ENCODE assay signal across 8 cellular contexts in genomic region chr21:29233611-29234540, GRCh38.
DNase-seq lines count a peak whose midpoint lies in the region; ATAC-seq and TF ChIP-seq lines count a peak whose summit lies in the region.

No MANE protein-coding gene starts in this region.

- peaks cover 0 to 1% (median 0%) of the 10 kb centered on the region in 3 donors for H3K9me3 Mint-ChIP-seq in IgD-negative memory B cell
- H3K9me3 Mint-ChIP-seq in memory B cell = no peaks in the 10 kb centered on the region
- no peaks in the 10 kb centered on the region for H3K9me3 Mint-ChIP-seq in CD4-positive, alpha-beta T cell
- H3K9me3 Mint-ChIP-seq in endodermal cell = no peaks in the 10 kb centered on the region

- H3K36me3 Mint-ChIP-seq in IgD-negative memory B cell (no peaks in the 10 kb centered on the region), memory B cell (no peaks in the 10 kb centered on the region), endodermal cell (ENCODE audit: low read depth) (no peaks in the 10 kb centered on the region)
- no peaks in the 10 kb centered on the region for H3K36me3 Mint-ChIP-seq in CD4-positive, alpha-beta T cell (ENCODE audit: low read depth)

- CTCF ChIA-PET in CD4-positive, alpha-beta T cell (lab: Charles Lee) = interaction anchor here (1.3 kb wide), 1 partner anchor 138 kb away, joined by 4 read pairs; no protein-coding TSS in a partner anchor

- H3K27me3 ChIP-seq in SJCRH30 (no peaks in the 10 kb centered on the region), endodermal cell (ENCODE audit: control insufficient read depth, insufficient read depth, low read length, poor library complexity, severe bottlenecking) (no peaks in the 10 kb centered on the region)
- H3K27me3 ChIP-seq in CD4-positive, alpha-beta T cell (ENCODE audit: control insufficient read depth, insufficient read depth, low read length) = no peaks in the 10 kb centered on the region

- 93 to 97% methylated on average over 6 to 11 of the region's 11 CpGs for WGBS in endodermal cell (ENCODE audit: insufficient coverage in 1 of 2, insufficient read length in 1 of 2), 2 experiments

- no peaks in the 10 kb centered on the region; the same call in 1 of the 2 replicates for H3K9me3 ChIP-seq in SJCRH30 (replicated peaks)
- H3K9me3 ChIP-seq in CD4-positive, alpha-beta T cell (ENCODE audit: control insufficient read depth, low read length) = no peaks in the 10 kb centered on the region
- H3K9me3 ChIP-seq in endodermal cell (ENCODE audit: control insufficient read depth, low read length) = no peaks in the 10 kb centered on the region

- ATAC-seq in GM18868 (IDR thresholded peaks at IDR 0.05; ENCODE audit: unreplicated experiment) (peak; percentile 60), GM21723 (IDR thresholded peaks at IDR 0.05; ENCODE audit: unreplicated experiment) (peak; percentile 69), memory B cell (ENCODE audit: low read depth) (peak; percentile 86)
- ATAC-seq in CD4-positive, alpha-beta T cell (ENCODE audit: poor library complexity) = no peak

- H3K4me1 ChIP-seq in SJCRH30 (peaks cover 13% of the 10 kb centered on the region; the same call in 1 of the 2 replicates), endodermal cell (ENCODE audit: control insufficient read depth, insufficient read depth, low read length) (no peaks in the 10 kb centered on the region)

- peak in 1 of 2 donors; percentile 66 for DNase-seq in memory B cell (ENCODE audit: low spot score in 2 of 2)
- no peak for DNase-seq in ecto neural progenitor cell (ENCODE audit: low spot score)
- no peak for DNase-seq in SJCRH30
- DNase-seq in CD4-positive, alpha-beta T cell = no peak
- no peak for DNase-seq in endodermal cell

- no peak overlapping the region for H3K9ac ChIP-seq in endodermal cell (ENCODE audit: extremely low read depth, low read length, poor library complexity, severe bottlenecking)

- no peak for TF ChIP-seq CTCF in CD4-positive, alpha-beta T cell (IDR thresholded peaks at IDR 0.05)
- no peak for TF ChIP-seq CTCF in endodermal cell (conservative IDR thresholded peaks at IDR 0.05)

- H3K4me1 Mint-ChIP-seq in IgD-negative memory B cell (peaks cover 42 to 54% (median 45%) of the 10 kb centered on the region in 3 donors), memory B cell (peaks cover 53% of the 10 kb centered on the region), endodermal cell (peaks cover 16% of the 10 kb centered on the region)
- peaks cover 5% of the 10 kb centered on the region for H3K4me1 Mint-ChIP-seq in CD4-positive, alpha-beta T cell (ENCODE audit: low read depth)

- H3K36me3 ChIP-seq in SJCRH30 (no peaks in the 10 kb centered on the region), endodermal cell (ENCODE audit: control insufficient read depth, insufficient read depth, low read length) (no peaks in the 10 kb centered on the region)

- H3K27me3 Mint-ChIP-seq in IgD-negative memory B cell = no peaks in the 10 kb centered on the region
- no peaks in the 10 kb centered on the region for H3K27me3 Mint-ChIP-seq in memory B cell
- peaks cover 6% of the 10 kb centered on the region for H3K27me3 Mint-ChIP-seq in CD4-positive, alpha-beta T cell
- no peaks in the 10 kb centered on the region for H3K27me3 Mint-ChIP-seq in endodermal cell (ENCODE audit: insufficient read depth)

- peak overlapping the region in 3 of 4 donors; percentile 45 to 86 (median 59) for H3K4me3 Mint-ChIP-seq in IgD-negative memory B cell
- H3K4me3 Mint-ChIP-seq in memory B cell = peak overlapping the region; percentile 51
- no peak overlapping the region for H3K4me3 Mint-ChIP-seq in CD4-positive, alpha-beta T cell
- H3K4me3 Mint-ChIP-seq in endodermal cell = no peak overlapping the region

- H3K4me3 ChIP-seq in SJCRH30 = no peak overlapping the region
- H3K4me3 ChIP-seq in endodermal cell (ENCODE audit: low read length) = no peak overlapping the region

- H3K27ac ChIP-seq in SJCRH30 (no peak overlapping the region), endodermal cell (ENCODE audit: low read depth, low read length) (no peak overlapping the region)
- H3K27ac ChIP-seq in CD4-positive, alpha-beta T cell (ENCODE audit: low read depth, low read length) = no peak overlapping the region

- H3K27ac Mint-ChIP-seq in IgD-negative memory B cell = peak overlapping the region; percentile 89 to 96 (median 94)
- H3K27ac Mint-ChIP-seq in memory B cell = peak overlapping the region; percentile 96
- H3K27ac Mint-ChIP-seq in CD4-positive, alpha-beta T cell = no peak overlapping the region
- H3K27ac Mint-ChIP-seq in endodermal cell = no peak overlapping the region

- intact Hi-C loops in CD4-positive, alpha-beta T cell (cut with DNase I, micrococcal nuclease) = no loop called here

- POLR2A ChIA-PET in CD4-positive, alpha-beta T cell (lab: Charles Lee) = no interaction called here

Comparison
In these comparisons a context has a peak if more than half of its experiments do, and no peak if none do; other contexts are left out.
1. H3K27ac Mint-ChIP-seq: peak in IgD-negative memory B cell (3 of 3) and memory B cell (single experiment); none in CD4-positive, alpha-beta T cell (single experiment) and endodermal cell (single experiment).
2. H3K4me3 Mint-ChIP-seq: peak in IgD-negative memory B cell (3 of 4) and memory B cell (single experiment); none in CD4-positive, alpha-beta T cell (single experiment) and endodermal cell (single experiment).